In the genomic region with DNA sequence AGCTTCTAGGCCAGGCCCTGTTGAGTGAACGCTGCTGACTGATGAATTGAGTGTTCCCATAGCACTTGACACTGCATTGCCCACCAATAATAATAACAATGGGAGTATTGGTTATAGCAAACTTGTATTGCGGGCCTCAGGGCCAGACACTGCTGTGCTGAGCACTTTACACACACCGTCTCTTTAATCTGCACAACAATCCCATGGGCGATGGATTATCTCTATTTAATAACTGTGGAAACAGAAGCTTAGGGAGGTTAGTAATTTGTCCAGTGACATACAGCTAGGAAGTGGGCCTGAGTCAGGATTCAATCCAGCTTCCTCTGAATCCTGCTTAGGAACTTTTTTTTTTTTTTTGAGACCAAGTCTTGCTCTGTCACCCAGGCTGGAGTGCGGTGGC, we compare ENCODE assay signal across 19 cellular contexts.
"Had no signal": no experiment of that assay in that cellular context is flagged by ENCODE, and none has a peak within 500 bp of the region (broad histone marks: within the 10 kb centered on the region; RNA-seq: fewer than 3 reads in every experiment).

No MANE protein-coding gene starts in this region.

- DNase-seq: activated B cell treated with CpG ODN at 0.5 μM for 24 hours; activated CD4-positive, alpha-beta T cell treated with anti-CD3 and anti-CD28 coated beads for 4 hours; activated CD4-positive, alpha-beta T cell treated with anti-CD3 and anti-CD28 coated beads, Interleukin-2, amount 50 U/mL, for 48 hours; activated CD8-positive, alpha-beta memory T cell treated with anti-CD3 and anti-CD28 coated beads, Interleukin-2, amount 50 U/mL, for 48 hours; activated naive CD4-positive, alpha-beta T cell treated with Interleukin-2 at 50 U/mL for 16 hours; activated naive CD8-positive, alpha-beta T cell treated with anti-CD3 and anti-CD28 coated beads for 36 hours; activated T-cell treated with anti-CD3 and anti-CD28 coated beads, Interleukin-2, amount 50 U/mL, for 4 hours; cerebellar nuclear complex; cortex of kidney; effector CD4-positive, alpha-beta T cell; foreskin keratinocyte; hippocampal formation; kidney glomerular epithelial cell; spleen; stimulated activated CD4-positive, alpha-beta T cell treated with anti-CD3 and anti-CD28 coated beads, Interleukin-4, amount 100 ng/mL, for 1 hour; stimulated activated naive CD4-positive, alpha-beta T cell treated with Interleukin-2 at 50 U/mL for 16 hours; T-helper 9 cell had no signal

- H3K9me3 ChIP-seq: breast epithelium, spleen, tibial nerve had no signal

- H3K27me3 ChIP-seq: breast epithelium, foreskin keratinocyte, tibial nerve had no signal

- H3K27ac ChIP-seq: breast epithelium, foreskin keratinocyte had no signal

- H3K36me3 ChIP-seq: breast epithelium, spleen, tibial nerve had no signal

- H3K4me1 ChIP-seq: breast epithelium, foreskin keratinocyte had no signal

- ATAC-seq: activated T-cell treated with anti-CD3 and anti-CD28 coated beads, Interleukin-2, amount 50 U/mL, for 4 hours; foreskin keratinocyte had no signal

- H3K4me3 ChIP-seq: breast epithelium, spleen, tibial nerve had no signal
